Comparison of ENCODE assay signal across 8 cellular contexts in the genomic region with DNA sequence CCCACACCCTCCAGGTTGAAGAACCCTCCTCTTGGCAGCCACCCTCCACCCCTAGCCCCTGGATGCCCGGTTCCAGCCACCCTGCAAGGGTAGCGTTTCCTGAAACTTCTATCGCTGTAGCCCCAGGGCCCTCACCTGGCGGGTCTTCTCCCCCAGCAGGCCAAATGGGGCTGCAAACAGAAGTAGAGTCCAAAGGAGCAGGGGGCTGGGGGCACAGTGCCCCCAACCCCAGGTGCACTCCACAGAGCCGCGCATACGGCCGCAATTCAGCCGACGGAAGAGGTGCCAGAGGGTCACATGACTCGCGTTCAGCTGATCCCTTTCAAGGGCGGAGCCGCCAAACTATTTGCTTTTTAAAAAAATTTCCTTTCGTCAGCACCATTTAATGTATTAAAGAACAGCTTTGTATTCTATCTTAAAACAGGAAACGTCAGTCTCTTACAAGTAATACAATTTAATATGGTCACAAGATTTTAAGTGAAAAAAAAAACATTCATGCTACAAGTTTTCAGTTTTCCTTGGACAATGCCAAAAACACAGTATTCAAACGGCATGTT. TPM values are rescaled to one million over a fixed set of nuclear protein-coding genes. Genes with fewer than 3 reads are reported as not detected.
DNase-seq lines count a peak whose midpoint lies in the region; ATAC-seq and TF ChIP-seq lines count a peak whose summit lies in the region.

A gene with protein sequence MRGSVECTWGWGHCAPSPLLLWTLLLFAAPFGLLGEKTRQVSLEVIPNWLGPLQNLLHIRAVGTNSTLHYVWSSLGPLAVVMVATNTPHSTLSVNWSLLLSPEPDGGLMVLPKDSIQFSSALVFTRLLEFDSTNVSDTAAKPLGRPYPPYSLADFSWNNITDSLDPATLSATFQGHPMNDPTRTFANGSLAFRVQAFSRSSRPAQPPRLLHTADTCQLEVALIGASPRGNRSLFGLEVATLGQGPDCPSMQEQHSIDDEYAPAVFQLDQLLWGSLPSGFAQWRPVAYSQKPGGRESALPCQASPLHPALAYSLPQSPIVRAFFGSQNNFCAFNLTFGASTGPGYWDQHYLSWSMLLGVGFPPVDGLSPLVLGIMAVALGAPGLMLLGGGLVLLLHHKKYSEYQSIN (minus strand): TSS at position 289 of the 557 bp plus-strand sequence. CDS start 34 bp downstream, at position 255.

- peak; percentile 90 for ATAC-seq in activated CD8-positive, alpha-beta T cell treated with anti-CD3 and anti-CD28 coated beads, Interleukin-2, amount 10 ng/mL, durations not matched to agents 7 days and 5 days
- ATAC-seq in GM18909 (IDR thresholded peaks at IDR 0.05; ENCODE audit: poor library complexity, unreplicated experiment): no peak

- peak within 1 kb of the TSS; percentile 83 for H3K27ac Mint-ChIP-seq in activated CD8-positive, alpha-beta T cell treated with anti-CD3 and anti-CD28 coated beads, Interleukin-2, amount 10 ng/mL, durations not matched to agents 7 days and 5 days

- H3K27me3 ChIP-seq in GM23248 (replicated peaks; ENCODE audit: insufficient read depth): no peaks in the 10 kb centered on the region
- no peaks in the 10 kb centered on the region for H3K27me3 ChIP-seq in effector memory CD4-positive, alpha-beta T cell (replicated peaks; ENCODE audit: control insufficient read depth, insufficient read depth, low read length, poor library complexity, severe bottlenecking)

- no peak for TF ChIP-seq CTCF in lower leg skin (IDR thresholded peaks at IDR 0.05)

- TF ChIP-seq POLR2A in lower leg skin (IDR thresholded peaks at IDR 0.05): no peak

- H3K4me1 Mint-ChIP-seq in activated CD8-positive, alpha-beta T cell treated with anti-CD3 and anti-CD28 coated beads, Interleukin-2, amount 10 ng/mL, durations not matched to agents 7 days and 5 days (ENCODE audit: low read depth): peaks cover 19% of the 10 kb centered on the region

- no peaks in the 10 kb centered on the region for H3K9me2 ChIP-seq in GM23248 (ENCODE audit: insufficient read depth)

- WGBS in GM23248 (ENCODE audit: low coverage in 1 of 2, low lambda C conversion rate in 2 of 2, missing lambda C conversion rate in 2 of 2), 2 experiments: 1 to 3% methylated on average over 17 of the region's 17 CpGs
- WGBS in lower leg skin, 2 donors: 0 to 1% methylated on average over 17 of the region's 17 CpGs

- H3K36me3 Mint-ChIP-seq in activated CD8-positive, alpha-beta T cell treated with anti-CD3 and anti-CD28 coated beads, Interleukin-2, amount 10 ng/mL, durations not matched to agents 7 days and 5 days (ENCODE audit: low read depth): peaks cover 3% of the 10 kb centered on the region

- no peaks in the 10 kb centered on the region for H3K9me3 Mint-ChIP-seq in activated CD8-positive, alpha-beta T cell treated with anti-CD3 and anti-CD28 coated beads, Interleukin-2, amount 10 ng/mL, durations not matched to agents 7 days and 5 days (ENCODE audit: insufficient read depth)

- H3K4me3 ChIP-seq in GM23248: peak within 1 kb of the TSS; percentile 97
- H3K4me3 ChIP-seq in effector memory CD4-positive, alpha-beta T cell (ENCODE audit: insufficient read depth, low read depth, low read length, poor library complexity, severe bottlenecking): peak within 1 kb of the TSS; percentile 74
- peak within 1 kb of the TSS; percentile 76 for H3K4me3 ChIP-seq in lower leg skin (ENCODE audit: low read depth, poor library complexity, severe bottlenecking)

- no peaks in the 10 kb centered on the region for H3K9me3 ChIP-seq in GM23248 (ENCODE audit: low read depth)
- no peaks in the 10 kb centered on the region for H3K9me3 ChIP-seq in effector memory CD4-positive, alpha-beta T cell (ENCODE audit: control insufficient read depth, low read length)

- H3K36me3 ChIP-seq in GM23248 (ENCODE audit: low read depth): no peaks in the 10 kb centered on the region
- H3K36me3 ChIP-seq in effector memory CD4-positive, alpha-beta T cell (ENCODE audit: control insufficient read depth, insufficient read depth, low read length): peaks cover 4% of the 10 kb centered on the region

- peaks cover 6% of the 10 kb centered on the region for H3F3A ChIP-seq in GM23248 (ENCODE audit: insufficient read depth)

- DNase-seq in AG20443 (ENCODE audit: low spot score) (peak; percentile 81), GM23248 (peak; percentile 87), NCI-H460 (ENCODE audit: extremely low read depth, low read depth) (peak; percentile 56), lower leg skin (ENCODE audit: low spot score in 2 of 2) (peak; percentile 74 to 94)
- peak; percentile 79 for DNase-seq in activated CD8-positive, alpha-beta T cell treated with anti-CD3 and anti-CD28 coated beads, Interleukin-2, amount 10 ng/mL, durations not matched to agents 7 days and 5 days
- DNase-seq in effector memory CD4-positive, alpha-beta T cell: peak; percentile 15 to 42 (median 30)
- DNase-seq in stimulated activated CD4-positive, alpha-beta T cell treated with anti-CD3 and anti-CD28 coated beads, Interleukin-4, amount 100 ng/mL, for 24 hours: peak; percentile 62

- peak within 1 kb of the TSS; percentile 99 for H2AFZ ChIP-seq in GM23248

- peak within 1 kb of the TSS; percentile 91 for H3K4me3 Mint-ChIP-seq in activated CD8-positive, alpha-beta T cell treated with anti-CD3 and anti-CD28 coated beads, Interleukin-2, amount 10 ng/mL, durations not matched to agents 7 days and 5 days

- peaks cover 16% of the 10 kb centered on the region for H3K4me1 ChIP-seq in GM23248 (ENCODE audit: insufficient read depth)
- peaks cover 13% of the 10 kb centered on the region for H3K4me1 ChIP-seq in effector memory CD4-positive, alpha-beta T cell (ENCODE audit: control insufficient read depth, insufficient read depth, low read length, poor library complexity, severe bottlenecking)

- H3K27me3 Mint-ChIP-seq in activated CD8-positive, alpha-beta T cell treated with anti-CD3 and anti-CD28 coated beads, Interleukin-2, amount 10 ng/mL, durations not matched to agents 7 days and 5 days (ENCODE audit: low read depth): no peaks in the 10 kb centered on the region

- H3K9ac ChIP-seq in GM23248: peak within 1 kb of the TSS; percentile 88

- H3K4me2 ChIP-seq in GM23248 (ENCODE audit: unreplicated experiment): peak within 1 kb of the TSS; percentile 97

- intact Hi-C loops in lower leg skin (cut with DNase I; ENCODE audit: low total_unique reads): no loop called here

- no peaks in the 10 kb centered on the region for H4K20me1 ChIP-seq in GM23248 (ENCODE audit: insufficient read depth)

- H3K27ac ChIP-seq in GM23248: no peak within 1 kb of the TSS
- peak within 1 kb of the TSS; percentile 52 for H3K27ac ChIP-seq in effector memory CD4-positive, alpha-beta T cell (ENCODE audit: insufficient read depth, low read length, poor library complexity, severe bottlenecking)

- CTCF ChIA-PET in activated CD8-positive, alpha-beta T cell treated with anti-CD3 and anti-CD28 coated beads, Interleukin-2, amount 10 ng/mL, durations not matched to agents 7 days and 5 days (lab: Charles Lee): interaction anchor here (1.1 to 1.2 kb wide), 2 partner anchors 11 to 150 kb away, joined by 3 to 4 read pairs; a partner anchor contains a TSS

- in situ Hi-C loops in GM23248 (cut with MboI): no loop called here

- POLR2A ChIA-PET in activated CD8-positive, alpha-beta T cell treated with anti-CD3 and anti-CD28 coated beads, Interleukin-2, amount 10 ng/mL, durations not matched to agents 7 days and 5 days (lab: Charles Lee): interaction anchor here (0.6 to 3.3 kb wide), 3 partner anchors 9 to 23 kb away, joined by 3 to 25 read pairs (median 3); a partner anchor contains a TSS

- peaks cover 26% of the 10 kb centered on the region for H3K79me2 ChIP-seq in GM23248 (ENCODE audit: insufficient read depth)

RNA-seq across cellular contexts. Expression of the gene that starts here (rescaled TPM):
- 77.8 and 89.7 TPM in 2 replicates for total RNA-seq in GM23248 (2014; rRNA removed; shearing (Covaris generic))
- 59.9 and 63.8 TPM in 2 replicates for polyA plus RNA-seq in GM23248 (2016; fragmentation: Nextera tagmentation; extraction: Ambion mirVana)
- 50.5 and 62.2 TPM in 2 replicates for total RNA-seq in NCI-H460 (2014; rRNA removed; shearing (Covaris generic))
- polyA plus RNA-seq in NCI-H460 (2014; cell fraction: nucleus; rRNA removed): 81.7 and 96.7 TPM in 2 replicates
- 10 to 100 TPM; 27.7 to 29.8 TPM for total RNA-seq in activated CD8-positive, alpha-beta T cell treated with anti-CD3 and anti-CD28 coated beads, Interleukin-2, amount 10 ng/mL, durations not matched to agents 7 days and 5 days
- total RNA-seq in lower leg skin: 10 to 100 TPM; 21.9 to 49.1 (median 34.5) TPM

Comparison
In these comparisons a context has a peak if more than half of its experiments do, and no peak if none do; other contexts are left out.
1. DNase-seq: peak in every context shown above with its lines; median percentile 87 in GM23248; 84 in lower leg skin; 81 in AG20443; 79 in activated CD8-positive, alpha-beta T cell treated with anti-CD3 and anti-CD28 coated beads, Interleukin-2, amount 10 ng/mL, durations not matched to agents 7 days and 5 days; 62 in stimulated activated CD4-positive, alpha-beta T cell treated with anti-CD3 and anti-CD28 coated beads, Interleukin-4, amount 100 ng/mL, for 24 hours; 56 in NCI-H460; 30 in effector memory CD4-positive, alpha-beta T cell.